ENCODE assay signal across 1 cellular context in the genomic region with DNA sequence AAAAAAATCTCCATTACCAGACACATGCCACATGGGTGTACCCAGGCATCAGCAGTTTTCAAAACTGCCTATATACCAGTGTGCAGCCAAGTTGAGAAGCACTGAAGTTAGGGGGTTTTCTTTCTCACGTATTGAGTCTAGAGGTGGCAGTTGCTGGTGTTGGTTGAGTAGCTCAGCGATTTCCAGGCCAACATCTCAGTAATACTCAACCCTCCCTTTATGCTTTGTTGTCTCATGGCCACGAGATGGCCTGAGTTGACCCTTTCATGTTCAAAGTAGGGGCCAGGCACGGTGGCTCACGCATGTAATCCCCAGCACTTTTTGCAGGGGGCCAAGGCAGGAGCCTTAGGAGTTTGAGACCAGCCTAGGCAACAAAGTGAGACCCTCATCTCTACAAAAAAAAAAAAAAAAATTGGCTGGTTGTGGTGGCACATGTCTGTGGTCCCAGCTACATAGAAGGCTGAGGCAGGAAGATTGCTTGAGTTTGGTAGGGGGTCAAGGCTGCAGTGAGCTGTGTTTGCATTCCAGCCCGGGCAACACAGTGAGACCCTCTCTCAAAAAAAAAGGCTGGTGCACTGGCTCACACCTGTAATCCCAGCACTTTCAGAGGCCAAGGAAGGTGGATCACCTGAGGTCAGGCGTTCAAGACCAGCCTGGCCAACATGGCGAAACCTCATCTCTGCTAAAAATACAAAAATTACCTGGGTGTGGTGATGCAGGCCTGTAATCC.
TF ChIP-seq lines count a peak whose summit lies in the region.

No MANE protein-coding gene starts in this region.

TF ChIP-seq in K562, 482 proteins besides CTCF, POLR2A, EP300 and RAD21:
- TF ChIP-seq IFI16 (CRISPR knock-in tag; IDR thresholded peaks at IDR 0.05): no peak
- TF ChIP-seq U2AF2 (optimal IDR thresholded peaks at IDR 0.05; ENCODE audit: low read depth, low read length): no peak
- TF ChIP-seq, protein P1, sequence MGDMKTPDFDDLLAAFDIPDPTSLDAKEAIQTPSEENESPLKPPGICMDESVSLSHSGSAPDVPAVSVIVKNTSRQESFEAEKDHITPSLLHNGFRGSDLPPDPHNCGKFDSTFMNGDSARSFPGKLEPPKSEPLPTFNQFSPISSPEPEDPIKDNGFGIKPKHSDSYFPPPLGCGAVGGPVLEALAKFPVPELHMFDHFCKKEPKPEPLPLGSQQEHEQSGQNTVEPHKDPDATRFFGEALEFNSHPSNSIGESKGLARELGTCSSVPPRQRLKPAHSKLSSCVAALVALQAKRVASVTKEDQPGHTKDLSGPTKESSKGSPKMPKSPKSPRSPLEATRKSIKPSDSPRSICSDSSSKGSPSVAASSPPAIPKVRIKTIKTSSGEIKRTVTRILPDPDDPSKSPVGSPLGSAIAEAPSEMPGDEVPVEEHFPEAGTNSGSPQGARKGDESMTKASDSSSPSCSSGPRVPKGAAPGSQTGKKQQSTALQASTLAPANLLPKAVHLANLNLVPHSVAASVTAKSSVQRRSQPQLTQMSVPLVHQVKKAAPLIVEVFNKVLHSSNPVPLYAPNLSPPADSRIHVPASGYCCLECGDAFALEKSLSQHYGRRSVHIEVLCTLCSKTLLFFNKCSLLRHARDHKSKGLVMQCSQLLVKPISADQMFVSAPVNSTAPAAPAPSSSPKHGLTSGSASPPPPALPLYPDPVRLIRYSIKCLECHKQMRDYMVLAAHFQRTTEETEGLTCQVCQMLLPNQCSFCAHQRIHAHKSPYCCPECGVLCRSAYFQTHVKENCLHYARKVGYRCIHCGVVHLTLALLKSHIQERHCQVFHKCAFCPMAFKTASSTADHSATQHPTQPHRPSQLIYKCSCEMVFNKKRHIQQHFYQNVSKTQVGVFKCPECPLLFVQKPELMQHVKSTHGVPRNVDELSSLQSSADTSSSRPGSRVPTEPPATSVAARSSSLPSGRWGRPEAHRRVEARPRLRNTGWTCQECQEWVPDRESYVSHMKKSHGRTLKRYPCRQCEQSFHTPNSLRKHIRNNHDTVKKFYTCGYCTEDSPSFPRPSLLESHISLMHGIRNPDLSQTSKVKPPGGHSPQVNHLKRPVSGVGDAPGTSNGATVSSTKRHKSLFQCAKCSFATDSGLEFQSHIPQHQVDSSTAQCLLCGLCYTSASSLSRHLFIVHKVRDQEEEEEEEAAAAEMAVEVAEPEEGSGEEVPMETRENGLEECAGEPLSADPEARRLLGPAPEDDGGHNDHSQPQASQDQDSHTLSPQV (IDR thresholded peaks at IDR 0.05): no peak
